Comparison of ENCODE assay signal across 1 cellular context in the genomic region with DNA sequence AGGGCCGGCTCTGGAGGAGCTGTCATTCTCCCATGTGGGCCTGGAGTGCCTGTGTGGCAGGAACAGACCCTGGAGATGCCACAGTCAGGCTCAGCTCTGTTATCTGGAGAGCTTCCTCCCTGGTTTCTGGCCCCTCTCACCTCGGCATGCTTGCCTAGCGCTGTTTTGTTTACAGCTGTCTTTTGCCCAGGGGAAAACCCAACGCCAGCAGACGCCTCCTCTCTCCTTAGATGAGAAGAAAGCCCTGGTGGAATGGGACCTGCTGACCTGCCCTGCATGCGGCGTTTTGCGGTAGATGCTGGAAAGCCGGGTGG.
TF ChIP-seq lines count a peak whose summit lies in the region.

No MANE protein-coding gene starts in this region.

TF ChIP-seq in HepG2, 621 proteins besides CTCF, POLR2A, EP300 and RAD21 (continued from another document):
- TF ChIP-seq, protein P1, sequence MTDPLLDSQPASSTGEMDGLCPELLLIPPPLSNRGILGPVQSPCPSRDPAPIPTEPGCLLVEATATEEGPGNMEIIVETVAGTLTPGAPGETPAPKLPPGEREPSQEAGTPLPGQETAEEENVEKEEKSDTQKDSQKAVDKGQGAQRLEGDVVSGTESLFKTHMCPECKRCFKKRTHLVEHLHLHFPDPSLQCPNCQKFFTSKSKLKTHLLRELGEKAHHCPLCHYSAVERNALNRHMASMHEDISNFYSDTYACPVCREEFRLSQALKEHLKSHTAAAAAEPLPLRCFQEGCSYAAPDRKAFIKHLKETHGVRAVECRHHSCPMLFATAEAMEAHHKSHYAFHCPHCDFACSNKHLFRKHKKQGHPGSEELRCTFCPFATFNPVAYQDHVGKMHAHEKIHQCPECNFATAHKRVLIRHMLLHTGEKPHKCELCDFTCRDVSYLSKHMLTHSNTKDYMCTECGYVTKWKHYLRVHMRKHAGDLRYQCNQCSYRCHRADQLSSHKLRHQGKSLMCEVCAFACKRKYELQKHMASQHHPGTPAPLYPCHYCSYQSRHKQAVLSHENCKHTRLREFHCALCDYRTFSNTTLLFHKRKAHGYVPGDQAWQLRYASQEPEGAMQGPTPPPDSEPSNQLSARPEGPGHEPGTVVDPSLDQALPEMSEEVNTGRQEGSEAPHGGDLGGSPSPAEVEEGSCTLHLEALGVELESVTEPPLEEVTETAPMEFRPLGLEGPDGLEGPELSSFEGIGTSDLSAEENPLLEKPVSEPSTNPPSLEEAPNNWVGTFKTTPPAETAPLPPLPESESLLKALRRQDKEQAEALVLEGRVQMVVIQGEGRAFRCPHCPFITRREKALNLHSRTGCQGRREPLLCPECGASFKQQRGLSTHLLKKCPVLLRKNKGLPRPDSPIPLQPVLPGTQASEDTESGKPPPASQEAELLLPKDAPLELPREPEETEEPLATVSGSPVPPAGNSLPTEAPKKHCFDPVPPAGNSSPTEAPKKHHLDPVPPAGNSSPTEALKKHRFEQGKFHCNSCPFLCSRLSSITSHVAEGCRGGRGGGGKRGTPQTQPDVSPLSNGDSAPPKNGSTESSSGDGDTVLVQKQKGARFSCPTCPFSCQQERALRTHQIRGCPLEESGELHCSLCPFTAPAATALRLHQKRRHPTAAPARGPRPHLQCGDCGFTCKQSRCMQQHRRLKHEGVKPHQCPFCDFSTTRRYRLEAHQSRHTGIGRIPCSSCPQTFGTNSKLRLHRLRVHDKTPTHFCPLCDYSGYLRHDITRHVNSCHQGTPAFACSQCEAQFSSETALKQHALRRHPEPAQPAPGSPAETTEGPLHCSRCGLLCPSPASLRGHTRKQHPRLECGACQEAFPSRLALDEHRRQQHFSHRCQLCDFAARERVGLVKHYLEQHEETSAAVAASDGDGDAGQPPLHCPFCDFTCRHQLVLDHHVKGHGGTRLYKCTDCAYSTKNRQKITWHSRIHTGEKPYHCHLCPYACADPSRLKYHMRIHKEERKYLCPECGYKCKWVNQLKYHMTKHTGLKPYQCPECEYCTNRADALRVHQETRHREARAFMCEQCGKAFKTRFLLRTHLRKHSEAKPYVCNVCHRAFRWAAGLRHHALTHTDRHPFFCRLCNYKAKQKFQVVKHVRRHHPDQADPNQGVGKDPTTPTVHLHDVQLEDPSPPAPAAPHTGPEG (CRISPR knock-in tag; IDR thresholded peaks at IDR 0.05) = no peak
- TF ChIP-seq ZNF724P (CRISPR knock-in tag; IDR thresholded peaks at IDR 0.05; ENCODE audit: borderline replicate concordance) (no peak), GTF3A (CRISPR knock-in tag; conservative IDR thresholded peaks at IDR 0.05) (no peak), ZNF496 (CRISPR knock-in tag; IDR thresholded peaks at IDR 0.05; ENCODE audit: insufficient replicate concordance) (no peak), TOPORS (CRISPR knock-in tag; IDR thresholded peaks at IDR 0.05) (no peak), AGO2 (optimal IDR thresholded peaks at IDR 0.05; ENCODE audit: low read depth, low read length) (no peak), SNAPC2 (CRISPR knock-in tag; IDR thresholded peaks at IDR 0.05) (0 out of 2 replicates have a peak, but pooled peaks have one; percentile 27), SYNCRIP (IDR thresholded peaks at IDR 0.05; ENCODE audit: insufficient read depth, low read depth, low read length) (no peak), FOXC1 (CRISPR knock-in tag; IDR thresholded peaks at IDR 0.05; ENCODE audit: borderline replicate concordance) (no peak), MTA3 (CRISPR knock-in tag; IDR thresholded peaks at IDR 0.05) (no peak), ZNF451 (CRISPR knock-in tag; IDR thresholded peaks at IDR 0.05) (no peak), ZMYM4 (CRISPR knock-in tag; IDR thresholded peaks at IDR 0.05) (no peak), ZNF441 (CRISPR knock-in tag; IDR thresholded peaks at IDR 0.05; ENCODE audit: borderline replicate concordance) (no peak), ZNF225 (CRISPR knock-in tag; IDR thresholded peaks at IDR 0.05) (no peak)
- TF ChIP-seq, protein P2, sequence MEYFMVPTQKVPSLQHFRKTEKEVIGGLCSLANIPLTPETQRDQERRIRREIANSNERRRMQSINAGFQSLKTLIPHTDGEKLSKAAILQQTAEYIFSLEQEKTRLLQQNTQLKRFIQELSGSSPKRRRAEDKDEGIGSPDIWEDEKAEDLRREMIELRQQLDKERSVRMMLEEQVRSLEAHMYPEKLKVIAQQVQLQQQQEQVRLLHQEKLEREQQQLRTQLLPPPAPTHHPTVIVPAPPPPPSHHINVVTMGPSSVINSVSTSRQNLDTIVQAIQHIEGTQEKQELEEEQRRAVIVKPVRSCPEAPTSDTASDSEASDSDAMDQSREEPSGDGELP (IDR thresholded peaks at IDR 0.05; ENCODE audit: borderline replicate concordance, low read depth) = no peak
- TF ChIP-seq, protein P3, sequence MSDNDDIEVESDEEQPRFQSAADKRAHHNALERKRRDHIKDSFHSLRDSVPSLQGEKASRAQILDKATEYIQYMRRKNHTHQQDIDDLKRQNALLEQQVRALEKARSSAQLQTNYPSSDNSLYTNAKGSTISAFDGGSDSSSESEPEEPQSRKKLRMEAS (IDR thresholded peaks at IDR 0.05) = 0 out of 2 replicates have a peak, but pooled peaks have one; percentile 5
- TF ChIP-seq, protein P4, sequence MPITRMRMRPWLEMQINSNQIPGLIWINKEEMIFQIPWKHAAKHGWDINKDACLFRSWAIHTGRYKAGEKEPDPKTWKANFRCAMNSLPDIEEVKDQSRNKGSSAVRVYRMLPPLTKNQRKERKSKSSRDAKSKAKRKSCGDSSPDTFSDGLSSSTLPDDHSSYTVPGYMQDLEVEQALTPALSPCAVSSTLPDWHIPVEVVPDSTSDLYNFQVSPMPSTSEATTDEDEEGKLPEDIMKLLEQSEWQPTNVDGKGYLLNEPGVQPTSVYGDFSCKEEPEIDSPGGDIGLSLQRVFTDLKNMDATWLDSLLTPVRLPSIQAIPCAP (CRISPR knock-in tag; IDR thresholded peaks at IDR 0.05; ENCODE audit: low read depth) = no peak
